19 cellular contexts compared by ENCODE assay signal in genomic region chr5:127369772-127370171, GRCh38.
"Had no signal": no experiment of that assay in that cellular context is flagged by ENCODE, and none has a peak within 500 bp of the region (broad histone marks: within the 10 kb centered on the region; RNA-seq: fewer than 3 reads in every experiment).

No MANE protein-coding gene starts in this region.

- H3K4me3 Mint-ChIP-seq: activated B cell treated with CpG ODN at 0.5 μM for 24 hours; activated CD4-positive, alpha-beta T cell treated with anti-CD3 and anti-CD28 coated beads, Interleukin-2, amount 10 ng/mL, durations not matched to agents 24 days and 14 days; activated T-helper 1 cell treated with anti-CD3 and anti-CD28 coated beads, Interleukin-12 subunit alpha, Interleukin-12 subunit beta, Interleukin-2, Interleukin-4 antibody, amounts not matched to agents 30 ng/mL and 10 ng/mL and 1 ng/mL, durations not matched to agents 14 hours and 24 hours and 36 hours; naive thymus-derived CD4-positive, alpha-beta T cell had no signal

- DNase-seq: activated B cell treated with CpG ODN at 0.5 μM for 24 hours; activated CD4-positive, alpha-beta T cell treated with anti-CD3 and anti-CD28 coated beads, Interleukin-2, amount 10 ng/mL, durations not matched to agents 24 days and 14 days; activated naive CD4-positive, alpha-beta T cell; effector CD4-positive, alpha-beta T cell; foreskin keratinocyte; head of caudate nucleus; left cardiac atrium; midbrain; naive thymus-derived CD4-positive, alpha-beta T cell; right lobe of liver; stimulated activated CD4-positive, alpha-beta T cell treated with anti-CD3 and anti-CD28 coated beads, Interleukin-12 subunit alpha, Interleukin-12 subunit beta, amount 100 ng/mL, for 4 hours; stimulated activated naive CD4-positive, alpha-beta T cell; upper lobe of left lung had no signal

- H3K27ac ChIP-seq: ascending aorta, coronary artery, foreskin keratinocyte, neutrophil, right lobe of liver, suprapubic skin, upper lobe of left lung had no signal

- H3K9me3 Mint-ChIP-seq: activated CD4-positive, alpha-beta T cell treated with anti-CD3 and anti-CD28 coated beads, Interleukin-2, amount 10 ng/mL, durations not matched to agents 24 days and 14 days; activated T-helper 1 cell treated with anti-CD3 and anti-CD28 coated beads, Interleukin-12 subunit alpha, Interleukin-12 subunit beta, Interleukin-2, Interleukin-4 antibody, amounts not matched to agents 30 ng/mL and 10 ng/mL and 1 ng/mL, durations not matched to agents 14 hours and 24 hours and 36 hours had no signal

- FAIRE-seq: endothelial cell of umbilical vein had no signal

- H3K36me3 Mint-ChIP-seq: naive thymus-derived CD4-positive, alpha-beta T cell had no signal

- H3K4me1 Mint-ChIP-seq: activated B cell treated with CpG ODN at 0.5 μM for 24 hours; activated CD4-positive, alpha-beta T cell treated with anti-CD3 and anti-CD28 coated beads, Interleukin-2, amount 10 ng/mL, durations not matched to agents 24 days and 14 days; naive thymus-derived CD4-positive, alpha-beta T cell had no signal

- H3K27ac Mint-ChIP-seq: activated B cell treated with CpG ODN at 0.5 μM for 24 hours; activated CD4-positive, alpha-beta T cell treated with anti-CD3 and anti-CD28 coated beads, Interleukin-2, amount 10 ng/mL, durations not matched to agents 24 days and 14 days; activated T-helper 1 cell treated with anti-CD3 and anti-CD28 coated beads, Interleukin-12 subunit alpha, Interleukin-12 subunit beta, Interleukin-2, Interleukin-4 antibody, amounts not matched to agents 30 ng/mL and 10 ng/mL and 1 ng/mL, durations not matched to agents 14 hours and 24 hours and 36 hours; naive thymus-derived CD4-positive, alpha-beta T cell had no signal
